ENCODE assay signal across 8 cellular contexts in genomic region chr15:60478633-60479360, GRCh38. TPM values are rescaled to one million over a fixed set of nuclear protein-coding genes. Genes with fewer than 3 reads are reported as not detected.
DNase-seq lines count a peak whose midpoint lies in the region; ATAC-seq and TF ChIP-seq lines count a peak whose summit lies in the region.

Gene ICE2 (minus strand): TSS chr15:60479142. CDS start chr15:60477977, 1,165 bp downstream.

- ATAC-seq in HG02588 (IDR thresholded peaks at IDR 0.05; ENCODE audit: unreplicated experiment) (peak; percentile 87), SK-N-SH treated with all-trans-retinoic acid at 6 μM for 48 hours (peak; percentile 95)
- ATAC-seq in activated naive CD4-positive, alpha-beta T cell treated with anti-CD3 and anti-CD28 coated beads, Interleukin-2, amount 50 U/mL, for 72 hours: peak; percentile 89 to 90

- peaks cover 6 to 27% of the 10 kb centered on the region in 2 donors for H3K36me3 Mint-ChIP-seq in activated naive CD4-positive, alpha-beta T cell treated with anti-CD3 and anti-CD28 coated beads, Interleukin-2, amount 50 U/mL, for 72 hours

- DNase-seq in NCI-H1092 (lab: John Stamatoyannopoulos, UW): peak; percentile 90
- DNase-seq in activated naive CD4-positive, alpha-beta T cell treated with anti-CD3 and anti-CD28 coated beads, Interleukin-2, amount 50 U/mL, for 72 hours (ENCODE audit: low spot score in 2 of 2): peak; percentile 94 to 97
- peak; percentile 56 for DNase-seq in glomerular endothelial cell (ENCODE audit: extremely low read depth, low read depth, low spot score)
- DNase-seq in occipital lobe (lab: John Stamatoyannopoulos, UW): peak; percentile 92

- peak within 1 kb of the TSS; percentile 84 for H3K27ac ChIP-seq in temporal lobe (ENCODE audit: low read depth, low read length)

- H3K27ac Mint-ChIP-seq in activated naive CD4-positive, alpha-beta T cell treated with anti-CD3 and anti-CD28 coated beads, Interleukin-2, amount 50 U/mL, for 72 hours: peak within 1 kb of the TSS; percentile 97

- no peaks in the 10 kb centered on the region for H3K9me3 Mint-ChIP-seq in activated naive CD4-positive, alpha-beta T cell treated with anti-CD3 and anti-CD28 coated beads, Interleukin-2, amount 50 U/mL, for 72 hours

- peak within 1 kb of the TSS; percentile 98 for H3K4me3 ChIP-seq in GM08714 (ENCODE audit: low read length)

TF ChIP-seq in SK-N-SH treated with all-trans-retinoic acid at 6 μM for 48 hours, 23 proteins besides CTCF, POLR2A, EP300 and RAD21:
- TF ChIP-seq ZNF70 (CRISPR knock-in tag; IDR thresholded peaks at IDR 0.05): no peak
- TF ChIP-seq TSHZ2 (CRISPR knock-in tag; IDR thresholded peaks at IDR 0.05): peak; percentile 28; the same call in 1 of the 2 replicates
- TF ChIP-seq ZNF565 (CRISPR knock-in tag; conservative IDR thresholded peaks at IDR 0.05; ENCODE audit: low read depth): no peak
- TF ChIP-seq CREB5 (CRISPR knock-in tag; IDR thresholded peaks at IDR 0.05; ENCODE audit: low read depth): no peak
- TF ChIP-seq ZC3H10 (CRISPR knock-in tag; IDR thresholded peaks at IDR 0.05): no peak
- no peak for TF ChIP-seq ZFP3 (CRISPR knock-in tag; IDR thresholded peaks at IDR 0.05)
- no peak for TF ChIP-seq TOX (CRISPR knock-in tag; IDR thresholded peaks at IDR 0.05; ENCODE audit: borderline replicate concordance)
- no peak for TF ChIP-seq ZNF8 (CRISPR knock-in tag; IDR thresholded peaks at IDR 0.05)
- TF ChIP-seq PATZ1 (CRISPR knock-in tag; IDR thresholded peaks at IDR 0.05; ENCODE audit: borderline replicate concordance): no peak
- TF ChIP-seq ISL1 (CRISPR knock-in tag; IDR thresholded peaks at IDR 0.05): no peak
- no peak for TF ChIP-seq RARB (CRISPR knock-in tag; IDR thresholded peaks at IDR 0.05)
- no peak for TF ChIP-seq PPARA (CRISPR knock-in tag; IDR thresholded peaks at IDR 0.05; ENCODE audit: borderline replicate concordance)
- 0 out of 2 replicates have a peak, but pooled peaks have one; percentile 49 for TF ChIP-seq CSRNP3 (CRISPR knock-in tag; IDR thresholded peaks at IDR 0.05)
- no peak for TF ChIP-seq POU6F1 (CRISPR knock-in tag; IDR thresholded peaks at IDR 0.05; ENCODE audit: borderline replicate concordance, low read depth)
- no peak for TF ChIP-seq ARNTL (CRISPR knock-in tag; IDR thresholded peaks at IDR 0.05; ENCODE audit: borderline replicate concordance, low read depth)
- TF ChIP-seq OSR1 (CRISPR knock-in tag; IDR thresholded peaks at IDR 0.05): no peak
- TF ChIP-seq BACH2 (CRISPR knock-in tag; IDR thresholded peaks at IDR 0.05; ENCODE audit: borderline replicate concordance): no peak
- TF ChIP-seq GLIS3 (CRISPR knock-in tag; IDR thresholded peaks at IDR 0.05): 0 out of 2 replicates have a peak, but pooled peaks have one; percentile 46
- peak; percentile 16; the same call in 1 of the 2 replicates for TF ChIP-seq SNAI2 (CRISPR knock-in tag; IDR thresholded peaks at IDR 0.05)
- no peak for TF ChIP-seq ZFP30 (CRISPR knock-in tag; IDR thresholded peaks at IDR 0.05)
- no peak for TF ChIP-seq ESRRG (CRISPR knock-in tag; IDR thresholded peaks at IDR 0.05)
- no peak for TF ChIP-seq TCF4 (CRISPR knock-in tag; IDR thresholded peaks at IDR 0.05; ENCODE audit: borderline replicate concordance)
- TF ChIP-seq CSDC2 (CRISPR knock-in tag; IDR thresholded peaks at IDR 0.05): no peak

RNA-seq across cellular contexts. Expression of gene ICE2, which starts in this region (rescaled TPM):
- total RNA-seq in activated naive CD4-positive, alpha-beta T cell treated with anti-CD3 and anti-CD28 coated beads, Interleukin-2, amount 50 U/mL, for 72 hours: 10 to 100 TPM; 52.5 to 76.1 TPM
- 37.6 and 41.8 TPM in 2 replicates for total RNA-seq in glomerular endothelial cell
- total RNA-seq in occipital lobe: 55.7 TPM
- 29.5 TPM for total RNA-seq in temporal lobe

Comparison
In these comparisons a context has a peak if more than half of its experiments do, and no peak if none do; other contexts are left out.
1. Peak in every context shown above with its lines: DNase-seq, ATAC-seq, H3K4me3 ChIP-seq and H3K27ac ChIP-seq.